8 cellular contexts compared by ENCODE assay signal in the genomic region with DNA sequence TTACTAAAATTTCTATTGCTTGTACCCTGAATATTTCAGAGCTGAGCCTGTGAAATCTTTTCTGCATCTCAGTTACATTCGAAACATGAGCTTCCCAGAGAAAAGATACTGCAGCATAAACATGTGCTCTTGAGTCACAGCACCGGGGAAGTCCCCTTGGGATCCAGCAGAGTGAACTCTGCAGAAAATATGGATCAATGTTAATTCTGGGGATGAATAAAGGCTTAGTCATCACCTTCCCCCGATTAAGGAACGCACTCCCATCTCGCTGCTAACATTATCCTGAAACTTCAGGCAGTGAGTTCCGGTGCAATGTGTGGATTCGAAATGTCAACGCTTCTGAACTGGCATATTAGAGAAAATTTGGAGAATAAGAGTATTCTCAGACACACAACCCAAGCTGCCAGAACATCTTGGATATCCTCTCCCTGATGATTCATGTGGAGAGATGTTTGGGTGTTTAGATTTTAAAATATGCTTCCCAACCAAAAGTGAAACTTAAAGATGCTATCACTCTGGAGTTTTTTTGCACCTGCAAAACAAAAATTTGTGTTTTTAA.
DNase-seq lines count a peak whose midpoint lies in the region; ATAC-seq and TF ChIP-seq lines count a peak whose summit lies in the region.

No MANE protein-coding gene starts in this region.

- H3K27ac ChIP-seq in GM23248: peak overlapping the region; percentile 80
- H3K27ac ChIP-seq in SK-N-MC: no peak overlapping the region
- H3K27ac ChIP-seq in rectal smooth muscle tissue (ENCODE audit: low read depth, low read length): peak overlapping the region; percentile 18

- CTCF ChIA-PET in HEK293T (lab: Yijun Ruan, JAX): no interaction called here

- H3K4me3 ChIP-seq in GM23248: peak overlapping the region; percentile 75
- peak overlapping the region; percentile 65 for H3K4me3 ChIP-seq in SK-N-MC
- peak overlapping the region; percentile 32 for H3K4me3 ChIP-seq in rectal smooth muscle tissue (ENCODE audit: low read length)

- H3K27me3 ChIP-seq in GM23248 (replicated peaks; ENCODE audit: insufficient read depth) (no peaks in the 10 kb centered on the region), rectal smooth muscle tissue (ENCODE audit: control insufficient read depth, insufficient read depth, low read length) (no peaks in the 10 kb centered on the region)

- peak; percentile 94 for DNase-seq in GM23248
- DNase-seq in SK-N-MC (ENCODE audit: low read depth, low spot score): no peak
- peak; percentile 98 for DNase-seq in fibroblast of peridontal ligament (ENCODE audit: extremely low read depth)
- no peak for DNase-seq in HEK293T (ENCODE audit: extremely low spot score)
- DNase-seq in G401 (ENCODE audit: low spot score): no peak

- H3K79me2 ChIP-seq in GM23248 (ENCODE audit: insufficient read depth): no peaks in the 10 kb centered on the region

- no peaks in the 10 kb centered on the region for H4K20me1 ChIP-seq in GM23248 (ENCODE audit: insufficient read depth)

- H3K36me3 ChIP-seq in GM23248 (ENCODE audit: low read depth) (peaks cover 1% of the 10 kb centered on the region; the same call in 1 of the 2 replicates), SK-N-MC (ENCODE audit: insufficient read depth, low read length) (no peaks in the 10 kb centered on the region), rectal smooth muscle tissue (ENCODE audit: control insufficient read depth, insufficient read depth, low read length) (no peaks in the 10 kb centered on the region)

- H3K9me3 ChIP-seq in GM23248 (ENCODE audit: low read depth): no peaks in the 10 kb centered on the region
- no peaks in the 10 kb centered on the region for H3K9me3 ChIP-seq in SK-N-MC (ENCODE audit: low read depth, low read length)

- 1 to 2% methylated on average over 8 of the region's 8 CpGs for WGBS in GM23248 (ENCODE audit: low coverage in 1 of 2, low lambda C conversion rate in 2 of 2, missing lambda C conversion rate in 2 of 2), 2 experiments

- H3K4me1 ChIP-seq in GM23248 (ENCODE audit: insufficient read depth) (peaks cover 18% of the 10 kb centered on the region), rectal smooth muscle tissue (ENCODE audit: control insufficient read depth, insufficient read depth, low read length) (peaks cover 12% of the 10 kb centered on the region)

- peak overlapping the region; percentile 47; the same call in 1 of the 2 replicates for H2AFZ ChIP-seq in GM23248

- no peaks in the 10 kb centered on the region for H3K9me2 ChIP-seq in GM23248 (ENCODE audit: insufficient read depth)

- POLR2A ChIA-PET in HEK293T (lab: Yijun Ruan, JAX): interaction anchor here (1.0 kb wide), 1 partner anchor 40 kb away, joined by 3 read pairs; no protein-coding TSS in a partner anchor

- H3K4me2 ChIP-seq in GM23248 (ENCODE audit: unreplicated experiment): peak overlapping the region; percentile 92

- H3F3A ChIP-seq in GM23248 (ENCODE audit: insufficient read depth): peaks cover 36% of the 10 kb centered on the region

- H3K9ac ChIP-seq in GM23248 (peak overlapping the region; percentile 68), SK-N-MC (ENCODE audit: insufficient read length) (peak overlapping the region; percentile 5), rectal smooth muscle tissue (ENCODE audit: low read length) (no peak overlapping the region)

- no peak for ATAC-seq in HG03175 (IDR thresholded peaks at IDR 0.05; ENCODE audit: unreplicated experiment)
- ATAC-seq in HG02885 (IDR thresholded peaks at IDR 0.05; ENCODE audit: poor library complexity, unreplicated experiment): no peak

- in situ Hi-C loops in GM23248 (cut with MboI): no loop called here
- in situ Hi-C loops in G401 (cut with HindIII; ENCODE audit: low sequenced_read_pairs): no loop called here

TF ChIP-seq in HEK293T, 16 proteins besides CTCF, POLR2A, EP300 and RAD21:
- no peak for TF ChIP-seq L3MBTL2 (conservative IDR thresholded peaks at IDR 0.05)
- TF ChIP-seq BHLHE40 (IDR thresholded peaks at IDR 0.05; ENCODE audit: borderline replicate concordance): no peak
- TF ChIP-seq ELF4 (IDR thresholded peaks at IDR 0.05): no peak
- no peak for TF ChIP-seq FOXK2 (IDR thresholded peaks at IDR 0.05)
- TF ChIP-seq TARDBP (IDR thresholded peaks at IDR 0.05): no peak
- TF ChIP-seq ZNF384 (IDR thresholded peaks at IDR 0.05): no peak
- TF ChIP-seq CTBP1 (IDR thresholded peaks at IDR 0.05; ENCODE audit: borderline replicate concordance): no peak
- no peak for TF ChIP-seq SUZ12 (IDR thresholded peaks at IDR 0.05)
- TF ChIP-seq, protein P1, sequence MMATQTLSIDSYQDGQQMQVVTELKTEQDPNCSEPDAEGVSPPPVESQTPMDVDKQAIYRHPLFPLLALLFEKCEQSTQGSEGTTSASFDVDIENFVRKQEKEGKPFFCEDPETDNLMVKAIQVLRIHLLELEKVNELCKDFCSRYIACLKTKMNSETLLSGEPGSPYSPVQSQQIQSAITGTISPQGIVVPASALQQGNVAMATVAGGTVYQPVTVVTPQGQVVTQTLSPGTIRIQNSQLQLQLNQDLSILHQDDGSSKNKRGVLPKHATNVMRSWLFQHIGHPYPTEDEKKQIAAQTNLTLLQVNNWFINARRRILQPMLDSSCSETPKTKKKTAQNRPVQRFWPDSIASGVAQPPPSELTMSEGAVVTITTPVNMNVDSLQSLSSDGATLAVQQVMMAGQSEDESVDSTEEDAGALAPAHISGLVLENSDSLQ (IDR thresholded peaks at IDR 0.05): no peak
- no peak for TF ChIP-seq SP1 (IDR thresholded peaks at IDR 0.05)
- TF ChIP-seq NFRKB (IDR thresholded peaks at IDR 0.05): no peak
- TF ChIP-seq HDGF (IDR thresholded peaks at IDR 0.05; ENCODE audit: borderline replicate concordance): no peak
- no peak for TF ChIP-seq ARNT (IDR thresholded peaks at IDR 0.05)

Comparison
In these comparisons a context has a peak if more than half of its experiments do, and no peak if none do; other contexts are left out.
1. DNase-seq: peak in GM23248 (single experiment) and fibroblast of peridontal ligament (single experiment); none in SK-N-MC (single experiment), HEK293T (single experiment) and G401 (single experiment).
2. Peak in every context shown above with its lines, with median percentiles within 50 percentile points of each other: H3K4me3 ChIP-seq.